19 cellular contexts compared by ENCODE assay signal in genomic region chr22:48639896-48640732, GRCh38.
DNase-seq lines count a peak whose midpoint lies in the region; ATAC-seq and TF ChIP-seq lines count a peak whose summit lies in the region.
"Had no signal": no experiment of that assay in that cellular context is flagged by ENCODE, and none has a peak within 500 bp of the region (broad histone marks: within the 10 kb centered on the region; RNA-seq: fewer than 3 reads in every experiment).

No MANE protein-coding gene starts in this region.

- H3K4me1 Mint-ChIP-seq in H9 (peaks cover 0 to 6% of the 10 kb centered on the region in 2 experiments; a peak in 2 of 4 replicates), neural crest cell (peaks cover 30% of the 10 kb centered on the region)

- H3K27ac ChIP-seq in SK-N-SH (ENCODE audit: low read depth in 2 of 2, low read length in 1 of 2) (no peak overlapping the region; a peak in 1 of 4 replicates), H9 (ENCODE audit: insufficient read length, low read depth, low read length) (no peak overlapping the region), Karpas-422 (ENCODE audit: low read length) (no peak overlapping the region)

- H2AFZ ChIP-seq in SK-N-SH (ENCODE audit: low read depth), result no peak overlapping the region
- H2AFZ ChIP-seq in H9 (ENCODE audit: low read length), result no peak overlapping the region
- no peak overlapping the region for H2AFZ ChIP-seq in Karpas-422 (ENCODE audit: low read length)

- H3K9ac ChIP-seq in SK-N-SH (no peak overlapping the region), H9 (ENCODE audit: extremely low read depth, insufficient read length, low read length) (no peak overlapping the region), Karpas-422 (ENCODE audit: low read length) (no peak overlapping the region)

- TF ChIP-seq RAD21 in SK-N-SH (IDR thresholded peaks at IDR 0.05; ENCODE audit: low read length), result no peak

- H4K20me1 ChIP-seq in SK-N-SH (ENCODE audit: insufficient read depth), result no peaks in the 10 kb centered on the region
- peaks cover 2% of the 10 kb centered on the region for H4K20me1 ChIP-seq in H9 (ENCODE audit: control insufficient read depth, insufficient read depth, insufficient read length)
- H4K20me1 ChIP-seq in Karpas-422 (ENCODE audit: insufficient read depth, low read depth, low read length), result no peaks in the 10 kb centered on the region

- H3K27ac Mint-ChIP-seq in H9, result peak overlapping the region in 2 of 3 experiments; percentile 53 to 96; a peak in 2 of 7 replicates
- H3K27ac Mint-ChIP-seq in neural crest cell (ENCODE audit: unreplicated experiment), result peak overlapping the region; percentile 97
- H3K27ac Mint-ChIP-seq: B cell; CD4-positive, alpha-beta T cell had no signal

- H2AK5ac ChIP-seq in H9 (ENCODE audit: insufficient read length, low read length), result no peak overlapping the region

- H3K56ac ChIP-seq in H9 (ENCODE audit: insufficient read length, low read depth, low read length), result no peak overlapping the region

- no peak overlapping the region for H2BK120ac ChIP-seq in H9 (ENCODE audit: low read depth, low read length, poor library complexity, severe bottlenecking)

- 48% methylated on average over 5 of the region's 25 CpGs for WGBS in SK-N-SH (ENCODE audit: low lambda C conversion rate)
- no CpG with 5 or more reads among the region's 25 CpGs for WGBS in H9 (ENCODE audit: extremely low coverage, insufficient read length, low lambda C conversion rate)

- no peaks in the 10 kb centered on the region for H3K27me3 ChIP-seq in SK-N-SH (ENCODE audit: insufficient read depth)
- H3K27me3 ChIP-seq in H9 (ENCODE audit: insufficient read depth, low read length), result no peaks in the 10 kb centered on the region
- H3K27me3 ChIP-seq in Karpas-422 (ENCODE audit: low read length), result no peaks in the 10 kb centered on the region

- peaks cover 0 to 3% (median 0%) of the 10 kb centered on the region in 3 experiments; a peak in 1 of 7 replicates for H3K36me3 Mint-ChIP-seq in H9 (ENCODE audit: insufficient read depth in 1 of 3, low read depth in 3 of 3)
- H3K36me3 Mint-ChIP-seq in neural crest cell (ENCODE audit: low read depth), result no peaks in the 10 kb centered on the region

- no peaks in the 10 kb centered on the region; a peak in 1 of 5 replicates for H3K9me3 Mint-ChIP-seq in H9
- no peaks in the 10 kb centered on the region for H3K9me3 Mint-ChIP-seq in neural crest cell
- H3K9me3 Mint-ChIP-seq: CD4-positive, alpha-beta T cell had no signal

- no peaks in the 10 kb centered on the region for H3K23me2 ChIP-seq in H9 (ENCODE audit: insufficient read length, low read depth, low read length, poor library complexity, severe bottlenecking)

- no peak overlapping the region for H4K91ac ChIP-seq in H9 (ENCODE audit: insufficient read length, low read depth, low read length)

- no peaks in the 10 kb centered on the region for H3F3A ChIP-seq in SK-N-SH (replicated peaks; ENCODE audit: insufficient read depth)

- H4K8ac ChIP-seq in H9 (replicated peaks; ENCODE audit: insufficient read length, low read depth, low read length), result no peak overlapping the region

- H3K18ac ChIP-seq in H9 (ENCODE audit: insufficient read length, low read depth, low read length), result no peak overlapping the region

- POLR2A ChIA-PET in SK-N-SH (lab: Yijun Ruan, JAX), result no interaction called here

- DNase-seq in SK-N-SH, result peak; percentile 56
- DNase-seq in H9, result no peak
- peak; percentile 98 to 99 for DNase-seq in NCI-H524 (lab: John Stamatoyannopoulos, UW)
- DNase-seq in neural crest cell (ENCODE audit: low read depth, low spot score), result no peak
- DNase-seq in Karpas-422, result no peak
- DNase-seq in stimulated activated CD4-positive, alpha-beta T cell treated with anti-CD3 and anti-CD28 coated beads, Interleukin-2, amount 100 ng/mL, for 48 hours, result no peak
- DNase-seq: Caco-2; CD4-positive, alpha-beta T cell; DMS53; GOT3; MV-4-11; NCI-H2081; NCI-H2227 treated with DMSO at 0.1 percent for 48 hours; NCI-H510A treated with DMSO at 0.1 percent for 48 hours had no signal

- H2BK20ac ChIP-seq in H9 (ENCODE audit: low read depth, low read length, poor library complexity, severe bottlenecking), result no peak overlapping the region

- no peak overlapping the region for H3K4me3 Mint-ChIP-seq in H9
- H3K4me3 Mint-ChIP-seq in neural crest cell, result no peak overlapping the region
- H3K4me3 Mint-ChIP-seq: B cell; CD4-positive, alpha-beta T cell had no signal

- H2BK12ac ChIP-seq in H9 (ENCODE audit: insufficient read length, low read depth, low read length), result no peak overlapping the region

- H3K36me3 ChIP-seq in SK-N-SH (replicated peaks in 1 of 2; ENCODE audit: control insufficient read depth in 1 of 2, insufficient read depth in 2 of 2, low read length in 1 of 2), result no peaks in the 10 kb centered on the region
- H3K36me3 ChIP-seq in Karpas-422 (ENCODE audit: insufficient read depth, low read length), result no peaks in the 10 kb centered on the region

- no peaks in the 10 kb centered on the region for H3K9me3 ChIP-seq in SK-N-SH
- H3K9me3 ChIP-seq in H9 (ENCODE audit: control insufficient read depth, low read depth, low read length), result no peaks in the 10 kb centered on the region
- no peaks in the 10 kb centered on the region for H3K9me3 ChIP-seq in Karpas-422 (ENCODE audit: low read length)
- H3K9me3 ChIP-seq: Caco-2 had no signal

- no peak overlapping the region for H3K4me3 ChIP-seq in SK-N-SH (ENCODE audit: low read depth in 2 of 2, low read length in 1 of 2)
- no peak overlapping the region for H3K4me3 ChIP-seq in Karpas-422 (ENCODE audit: low read length)
- H3K4me3 ChIP-seq: K562 had no signal

- H3K79me1 ChIP-seq in H9 (ENCODE audit: insufficient read depth, low read depth, low read length, poor library complexity, severe bottlenecking), result no peaks in the 10 kb centered on the region

- no peak overlapping the region for H3K23ac ChIP-seq in H9 (ENCODE audit: insufficient read length, low read depth, low read length)

- no peak for TF ChIP-seq EP300 in SK-N-SH (IDR thresholded peaks at IDR 0.05; ENCODE audit: borderline replicate concordance in 1 of 2, low read depth in 1 of 2, low read length in 1 of 2)

- H3K4ac ChIP-seq in H9 (ENCODE audit: low read depth, low read length), result no peak overlapping the region

- no peak overlapping the region for H2BK5ac ChIP-seq in H9 (ENCODE audit: insufficient read length, low read length)

- H3K4me1 ChIP-seq in SK-N-SH (ENCODE audit: control insufficient read depth in 1 of 2, insufficient read depth in 2 of 2, low read depth in 1 of 2, low read length in 1 of 2) (peaks cover 0 to 28% of the 10 kb centered on the region in 2 experiments; a peak in 1 of 4 replicates), H9 (ENCODE audit: insufficient read depth, low read length) (no peaks in the 10 kb centered on the region), Karpas-422 (ENCODE audit: low read length) (no peaks in the 10 kb centered on the region)
- H3K4me1 ChIP-seq: Caco-2 had no signal

- no peaks in the 10 kb centered on the region for H3K9me2 ChIP-seq in SK-N-SH
- no peaks in the 10 kb centered on the region for H3K9me2 ChIP-seq in Karpas-422 (replicated peaks; ENCODE audit: insufficient read depth, low read length)

- H3K27me3 Mint-ChIP-seq in H9 (ENCODE audit: low read depth) (no peaks in the 10 kb centered on the region), neural crest cell (ENCODE audit: low read depth) (no peaks in the 10 kb centered on the region)
- H3K27me3 Mint-ChIP-seq: CD4-positive, alpha-beta T cell had no signal

- ATAC-seq in SK-N-SH treated with all-trans-retinoic acid at 6 μM for 48 hours (no peak; the same call in 2 of the 3 replicates), GM19455 (IDR thresholded peaks at IDR 0.05; ENCODE audit: unreplicated experiment) (no peak)
- ATAC-seq: K562, Panc1 had no signal

- no peak overlapping the region; the same call in 1 of the 2 replicates for H3K14ac ChIP-seq in H9 (ENCODE audit: insufficient read depth, low read length)

- CTCF ChIA-PET in SK-N-SH (lab: Yijun Ruan, JAX), result interaction anchor here (1.3 kb wide), 1 partner anchor 12 kb away, joined by 4 read pairs; no protein-coding TSS in a partner anchor

- H3T11ph ChIP-seq in H9 (ENCODE audit: low read length), result no peak overlapping the region

- H3K79me2 ChIP-seq in SK-N-SH (ENCODE audit: insufficient read depth) (no peaks in the 10 kb centered on the region), H9 (ENCODE audit: insufficient read depth, low read length) (no peaks in the 10 kb centered on the region), Karpas-422 (ENCODE audit: low read length) (no peaks in the 10 kb centered on the region)

- H4K5ac ChIP-seq in H9 (ENCODE audit: insufficient read length, low read depth, low read length), result no peak overlapping the region

- H3K4me2 ChIP-seq in SK-N-SH (no peak overlapping the region), H9 (ENCODE audit: insufficient read depth, insufficient read length, low read length) (no peak overlapping the region), Karpas-422 (ENCODE audit: low read depth, low read length, poor library complexity, severe bottlenecking) (no peak overlapping the region)

- no peak overlapping the region for H2BK15ac ChIP-seq in H9 (ENCODE audit: low read depth, low read length)

- TF ChIP-seq CTCF in SK-N-SH (IDR thresholded peaks at IDR 0.05), result no peak
- TF ChIP-seq CTCF in H9 (conservative IDR thresholded peaks at IDR 0.05), result no peak
- no peak for TF ChIP-seq CTCF in neural crest cell (conservative IDR thresholded peaks at IDR 0.05)

TF ChIP-seq in SK-N-SH, 30 proteins besides CTCF, POLR2A, EP300 and RAD21 (continues in another document):
- no peak for TF ChIP-seq NRF1 (IDR thresholded peaks at IDR 0.05; ENCODE audit: low read depth, low read length)
- no peak for TF ChIP-seq TAF1 (IDR thresholded peaks at IDR 0.05; ENCODE audit: borderline replicate concordance, low read depth, low read length)
- TF ChIP-seq GABPA (IDR thresholded peaks at IDR 0.05; ENCODE audit: low read depth), result no peak
- no peak for TF ChIP-seq RXRA (IDR thresholded peaks at IDR 0.05; ENCODE audit: borderline replicate concordance, low read depth)
- TF ChIP-seq SIN3A (IDR thresholded peaks at IDR 0.05; ENCODE audit: borderline replicate concordance, low read depth, low read length), result no peak
- no peak for TF ChIP-seq POLR2AphosphoS5 (IDR thresholded peaks at IDR 0.05; ENCODE audit: low read depth, low read length)
- no peak for TF ChIP-seq YY1 (IDR thresholded peaks at IDR 0.05; ENCODE audit: low read depth)
- TF ChIP-seq SMC3 (IDR thresholded peaks at IDR 0.05; ENCODE audit: low read depth, low read length), result no peak

TF ChIP-seq in SK-N-SH treated with all-trans-retinoic acid at 6 μM for 48 hours, 23 proteins besides CTCF, POLR2A, EP300 and RAD21 (continues in another document):
- TF ChIP-seq TCF4 (CRISPR knock-in tag; IDR thresholded peaks at IDR 0.05; ENCODE audit: borderline replicate concordance) (no peak), CSDC2 (CRISPR knock-in tag; IDR thresholded peaks at IDR 0.05) (no peak)

Comparison
In these comparisons a context has a peak if more than half of its experiments do, and no peak if none do; other contexts are left out.
1. DNase-seq: peak in SK-N-SH (single experiment) and NCI-H524 (2 of 2); none in H9 (single experiment), neural crest cell (single experiment), Karpas-422 (single experiment) and stimulated activated CD4-positive, alpha-beta T cell treated with anti-CD3 and anti-CD28 coated beads, Interleukin-2, amount 100 ng/mL, for 48 hours (0 of 2).